ENCODE assay signal across 22 cellular contexts in genomic region chr2:143294068-143294467, GRCh38.
"Had no signal": no experiment of that assay in that cellular context is flagged by ENCODE, and none has a peak within 500 bp of the region (broad histone marks: within the 10 kb centered on the region; RNA-seq: fewer than 3 reads in every experiment).

No MANE protein-coding gene starts in this region.

- ATAC-seq: activated T-cell treated with anti-CD3 and anti-CD28 coated beads, Interleukin-2, amount 50 U/mL, for 72 hours; PC-3; WTC11 had no signal

- FAIRE-seq: RCC 7860 had no signal

- H3K4me3 ChIP-seq: MG63 had no signal

- DNase-seq: activated CD4-positive, alpha-beta memory T cell treated with anti-CD3 and anti-CD28 coated beads for 36 hours; activated CD4-positive, alpha-beta T cell treated with anti-CD3 and anti-CD28 coated beads, Interleukin-2, amount 10 ng/mL, durations not matched to agents 7 days and 5 days; activated CD4-positive, CD25-positive, alpha-beta regulatory T cell treated with anti-CD3 and anti-CD28 coated beads, Interleukin-2, amount 50 U/mL, for 72 hours; activated CD8-positive, alpha-beta memory T cell treated with anti-CD3 and anti-CD28 coated beads, Interleukin-2, amount 50 U/mL, for 4 hours; activated gamma-delta T cell treated with Interleukin-2 at 50 U/mL for 16 hours; activated naive CD4-positive, alpha-beta T cell treated with anti-CD3 and anti-CD28 coated beads, Interleukin-2, amount 10 ng/mL, durations not matched to agents 7 days and 5 days; activated naive CD8-positive, alpha-beta T cell treated with anti-CD3 and anti-CD28 coated beads for 36 hours; activated T-cell treated with anti-CD3 and anti-CD28 coated beads, Interleukin-2, amount 50 U/mL, for 72 hours; anterior cingulate cortex; MG63; MV-4-11; NCI-H1092 treated with DMSO at 0.1 percent for 48 hours; NCI-H1417 treated with DMSO at 0.1 percent for 48 hours; NCI-H1694; NCI-H2029; NCI-H2107; NCI-H510A treated with DMSO at 0.1 percent for 48 hours; NCI-H69; PC-3; SHP77 had no signal

- H3K36me3 ChIP-seq: MG63 had no signal

- H3K9me3 ChIP-seq: MG63 had no signal
